8 cellular contexts compared by ENCODE assay signal in genomic region chr2:222320441-222321395, GRCh38. TPM values are rescaled to one million over a fixed set of nuclear protein-coding genes. Genes with fewer than 3 reads are reported as not detected.
DNase-seq lines count a peak whose midpoint lies in the region; ATAC-seq, FAIRE-seq and TF ChIP-seq lines count a peak whose summit lies in the region.

No MANE protein-coding gene starts in this region.

- no peak for ATAC-seq in GM19023 (IDR thresholded peaks at IDR 0.05; ENCODE audit: unreplicated experiment)

- TF ChIP-seq CTCF in astrocyte (IDR thresholded peaks at IDR 0.05; ENCODE audit: insufficient read depth, low read depth, low read length) (no peak), tibial artery (IDR thresholded peaks at IDR 0.05) (no peak)

- no peak for FAIRE-seq in astrocyte (lab: Jason Lieb, UNC)

- peaks cover 0 to 2% (median 0%) of the 10 kb centered on the region in 8 donors for H3K9me3 Mint-ChIP-seq in CD4-positive, alpha-beta memory T cell
- peaks cover 2% of the 10 kb centered on the region for H3K9me3 Mint-ChIP-seq in astrocyte (ENCODE audit: unreplicated experiment)

- H3K36me3 Mint-ChIP-seq in CD4-positive, alpha-beta memory T cell: no peaks in the 10 kb centered on the region
- H3K36me3 Mint-ChIP-seq in astrocyte (ENCODE audit: low read depth, unreplicated experiment): no peaks in the 10 kb centered on the region

- H3K4me3 ChIP-seq in CD4-positive, alpha-beta memory T cell (ENCODE audit: low read length in 2 of 2): no peak overlapping the region
- H3K4me3 ChIP-seq in HUES48 (ENCODE audit: low read depth, low read length): peak overlapping the region; percentile 62
- peak overlapping the region; percentile 43 for H3K4me3 ChIP-seq in astrocyte (ENCODE audit: insufficient read depth, low read depth, low read length)
- H3K4me3 ChIP-seq in tibial artery: peak overlapping the region; percentile 33 to 52

- intact Hi-C loops in CD4-positive, alpha-beta memory T cell (cut with micrococcal nuclease): no loop called here
- intact Hi-C loops in tibial artery (cut with DNase I; ENCODE audit: low total_unique reads): no loop called here

- POLR2A ChIA-PET in CD4-positive, alpha-beta memory T cell (lab: Charles Lee; ENCODE audit: partially characterized antibody): no interaction called here

- H4K20me1 ChIP-seq in astrocyte (ENCODE audit: insufficient read depth, low read length): no peaks in the 10 kb centered on the region

- peak overlapping the region in 2 of 7 donors; percentile 46 to 78 for H3K27ac Mint-ChIP-seq in CD4-positive, alpha-beta memory T cell
- peak overlapping the region; percentile 81 for H3K27ac Mint-ChIP-seq in astrocyte (ENCODE audit: unreplicated experiment)

- H2AFZ ChIP-seq in astrocyte (ENCODE audit: low read depth, low read length): peak overlapping the region; percentile 66

- H3K27me3 ChIP-seq in CD4-positive, alpha-beta memory T cell (ENCODE audit: insufficient read depth, low read length): no peaks in the 10 kb centered on the region
- H3K27me3 ChIP-seq in HUES48 (ENCODE audit: control insufficient read depth, insufficient read depth, low read length) (peaks cover 94% of the 10 kb centered on the region), astrocyte (ENCODE audit: insufficient read depth, low read length) (peaks cover 50% of the 10 kb centered on the region), tibial artery (peaks cover 0 to 53% of the 10 kb centered on the region in 2 donors)

- no peaks in the 10 kb centered on the region for H3K79me2 ChIP-seq in astrocyte (ENCODE audit: insufficient read depth, low read length)

- no peak overlapping the region for H3K27ac ChIP-seq in CD4-positive, alpha-beta memory T cell (ENCODE audit: low read depth, low read length)
- no peak overlapping the region for H3K27ac ChIP-seq in HUES48 (ENCODE audit: low read depth, low read length)
- H3K27ac ChIP-seq in astrocyte (ENCODE audit: low read depth, low read length): no peak overlapping the region
- H3K27ac ChIP-seq in tibial artery: no peak overlapping the region

- peak overlapping the region; percentile 84 for H3K4me2 ChIP-seq in astrocyte (ENCODE audit: low read length)

- H3K9me3 ChIP-seq in CD4-positive, alpha-beta memory T cell (ENCODE audit: control insufficient read depth in 1 of 2, low read length in 2 of 2): no peaks in the 10 kb centered on the region
- H3K9me3 ChIP-seq in HUES48 (ENCODE audit: control insufficient read depth, insufficient read depth, low read length): no peaks in the 10 kb centered on the region
- no peaks in the 10 kb centered on the region for H3K9me3 ChIP-seq in astrocyte (ENCODE audit: insufficient read depth, low read depth, low read length)
- no peaks in the 10 kb centered on the region for H3K9me3 ChIP-seq in tibial artery

- H3K4me3 Mint-ChIP-seq in CD4-positive, alpha-beta memory T cell: peak overlapping the region; percentile 65 to 90 (median 74)
- H3K4me3 Mint-ChIP-seq in astrocyte (ENCODE audit: unreplicated experiment): peak overlapping the region; percentile 87

- H3K36me3 ChIP-seq in CD4-positive, alpha-beta memory T cell (ENCODE audit: insufficient read depth, low read length): no peaks in the 10 kb centered on the region
- no peaks in the 10 kb centered on the region for H3K36me3 ChIP-seq in HUES48 (ENCODE audit: control insufficient read depth, insufficient read depth, low read length)
- no peaks in the 10 kb centered on the region for H3K36me3 ChIP-seq in astrocyte (ENCODE audit: insufficient read depth, low read length)
- no peaks in the 10 kb centered on the region for H3K36me3 ChIP-seq in tibial artery

- peaks cover 22 to 27% of the 10 kb centered on the region in 2 donors for H3K27me3 Mint-ChIP-seq in CD4-positive, alpha-beta memory T cell
- peaks cover 63% of the 10 kb centered on the region for H3K27me3 Mint-ChIP-seq in astrocyte (ENCODE audit: low read depth, unreplicated experiment)

- DNase-seq in CD4-positive, alpha-beta memory T cell: no peak
- DNase-seq in astrocyte (ENCODE audit: low read depth): no peak
- DNase-seq in left kidney (ENCODE audit: low read depth, low spot score): peak; percentile 85
- DNase-seq in tibial artery: no peak
- no peak for DNase-seq in RKO (ENCODE audit: low spot score)
- no peak for DNase-seq in NCI-H1436 treated with DMSO at 0.1 percent for 48 hours (lab: John Stamatoyannopoulos, UW)

- H3K4me1 ChIP-seq in CD4-positive, alpha-beta memory T cell (ENCODE audit: insufficient read depth, low read length): peaks cover 4% of the 10 kb centered on the region
- H3K4me1 ChIP-seq in HUES48 (ENCODE audit: control insufficient read depth, insufficient read depth, low read length): peaks cover 6% of the 10 kb centered on the region; the same call in 1 of the 2 replicates
- peaks cover 5% of the 10 kb centered on the region for H3K4me1 ChIP-seq in astrocyte (ENCODE audit: insufficient read depth, low read length)
- peaks cover 0 to 24% (median 17%) of the 10 kb centered on the region in 4 donors for H3K4me1 ChIP-seq in tibial artery

- H3K9ac ChIP-seq in HUES48 (ENCODE audit: low read depth, low read length) (no peak overlapping the region), astrocyte (ENCODE audit: low read length) (peak overlapping the region; percentile 41)

- CTCF ChIA-PET in CD4-positive, alpha-beta memory T cell (lab: Charles Lee; ENCODE audit: partially characterized antibody): interaction anchor here (3.0 kb wide), 1 partner anchor 241 kb away, joined by 43 read pairs; no protein-coding TSS in a partner anchor

- peaks cover 2 to 19% (median 8%) of the 10 kb centered on the region in 4 donors for H3K4me1 Mint-ChIP-seq in CD4-positive, alpha-beta memory T cell
- peaks cover 7% of the 10 kb centered on the region for H3K4me1 Mint-ChIP-seq in astrocyte (ENCODE audit: low read depth, unreplicated experiment)

RNA-seq across cellular contexts. Expression of gene PAX3, which starts 21.9 kb away (rescaled TPM):
- not detected for total RNA-seq in CD4-positive, alpha-beta memory T cell
- not detected for polyA plus RNA-seq in CD4-positive, alpha-beta memory T cell
- total RNA-seq in astrocyte: not detected in 2 replicates

Comparison
In these comparisons a context has a peak if more than half of its experiments do, and no peak if none do; other contexts are left out.
1. H3K4me3 ChIP-seq: peak in HUES48 (single experiment), astrocyte (single experiment) and tibial artery (2 of 2); none in CD4-positive, alpha-beta memory T cell (0 of 2).